8 cellular contexts compared by ENCODE assay signal in the genomic region with DNA sequence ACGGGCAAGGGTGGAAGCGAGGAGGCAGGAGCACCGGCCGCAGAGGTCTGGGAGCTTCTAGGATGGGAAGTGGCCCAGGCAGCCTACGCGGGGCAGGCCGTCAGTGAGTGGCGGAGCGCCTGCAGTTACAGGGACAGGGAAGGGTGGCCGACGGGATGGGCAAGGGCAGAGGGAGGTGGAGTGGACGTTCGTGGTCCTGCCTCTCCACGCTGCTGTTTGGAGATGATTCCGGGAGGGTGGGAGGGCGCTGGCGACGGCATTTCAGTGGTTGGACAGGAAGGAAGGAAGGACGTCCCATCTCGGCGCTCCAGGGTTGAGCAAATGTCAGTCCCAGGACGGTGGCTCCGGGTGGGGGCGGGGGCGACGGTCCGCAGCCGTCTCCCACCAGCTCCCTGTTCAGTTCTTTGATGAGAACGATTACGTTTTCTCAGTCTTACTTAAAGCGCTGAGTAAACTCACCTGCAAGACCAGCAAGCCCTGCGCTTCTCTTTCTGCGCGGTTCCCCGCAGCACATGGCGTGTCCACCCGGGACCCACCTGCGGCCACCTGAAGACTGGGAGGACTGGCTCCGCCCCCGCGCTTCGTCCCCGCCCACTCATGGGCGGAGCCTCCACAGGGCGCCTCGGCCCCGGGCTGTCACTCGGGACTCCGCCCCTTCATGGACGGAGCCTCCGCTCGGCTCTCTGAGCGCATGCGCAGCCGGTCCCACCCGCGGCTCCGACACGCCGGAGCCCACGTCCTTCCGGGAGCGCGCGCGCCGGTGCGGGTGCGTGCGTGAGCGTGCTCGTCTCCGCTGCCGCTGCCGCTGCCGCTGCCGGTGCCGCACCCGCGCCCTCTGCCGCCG. TPM values are rescaled to one million over a fixed set of nuclear protein-coding genes. Genes with fewer than 3 reads are reported as not detected.
DNase-seq lines count a peak whose midpoint lies in the region; ATAC-seq, FAIRE-seq and TF ChIP-seq lines count a peak whose summit lies in the region.

DNAJC5 (plus strand) TSS at position 769 of the 844 bp plus-strand sequence. CDS start 33,220 bp downstream, outside the sequence.

- no peak for FAIRE-seq in D721Med (lab: Jason Lieb, UNC)
- FAIRE-seq in endothelial cell of umbilical vein (lab: Jason Lieb, UNC): peak; percentile 95

- H3K9me1 ChIP-seq in endothelial cell of umbilical vein (replicated peaks; ENCODE audit: control insufficient read depth, extremely low read depth, insufficient read depth, low read length): no peaks in the 10 kb centered on the region

- H3K4me1 ChIP-seq in OCI-LY7 (ENCODE audit: insufficient read depth, low read length, poor library complexity, severe bottlenecking) (peaks cover 11% of the 10 kb centered on the region), endothelial cell of umbilical vein (ENCODE audit: control insufficient read depth, extremely low read depth, insufficient read depth, low read length) (peaks cover 14% of the 10 kb centered on the region)

- peaks cover 31% of the 10 kb centered on the region; the same call in 1 of the 2 replicates for H3K36me3 ChIP-seq in OCI-LY7 (ENCODE audit: insufficient read depth, low read length)
- H3K36me3 ChIP-seq in endothelial cell of umbilical vein (ENCODE audit: control insufficient read depth in 2 of 2, extremely low read depth in 1 of 2, insufficient read depth in 2 of 2, low read length in 2 of 2): peaks cover 14 to 27% of the 10 kb centered on the region in 2 experiments

- dilution Hi-C loops in endothelial cell of umbilical vein (cut with MboI; ENCODE audit: extremely low pct_ligation_motif_present, low sequenced_read_pairs): no loop called here

- ATAC-seq in GM21526 (IDR thresholded peaks at IDR 0.05; ENCODE audit: low FRiP score, unreplicated experiment): peak; percentile 73

- peak within 1 kb of the TSS; percentile 75 for H3K27ac ChIP-seq in OCI-LY7 (ENCODE audit: low read depth, low read length, poor library complexity, severe bottlenecking)
- peak within 1 kb of the TSS; percentile 66 for H3K27ac ChIP-seq in endothelial cell of umbilical vein (ENCODE audit: insufficient read depth, low read depth, low read length)

- no peaks in the 10 kb centered on the region for H3K27me3 ChIP-seq in endothelial cell of umbilical vein (ENCODE audit: control insufficient read depth in 2 of 2, insufficient read depth in 2 of 2, low read length in 2 of 2)

- H2AFZ ChIP-seq in OCI-LY7 (ENCODE audit: low read length) (no peak within 1 kb of the TSS; the same call in 1 of the 2 replicates), endothelial cell of umbilical vein (ENCODE audit: low read depth, low read length) (peak within 1 kb of the TSS; percentile 67)

- no peak for TF ChIP-seq POLR2A in endothelial cell of umbilical vein (IDR thresholded peaks at IDR 0.05; ENCODE audit: low read depth, low read length)

- CTCF ChIA-PET in OCI-LY7 (lab: Charles Lee; ENCODE audit: unreplicated experiment) (no interaction called here), endothelial cell of umbilical vein (lab: Charles Lee) (interaction anchor here (0.8 to 1.8 kb wide), 6 partner anchors 21 to 356 kb away, joined by 3 to 11 read pairs (median 4); partner anchors contain the start of genes LKAAEAR1 and SAMD10)

- H3K4me3 ChIP-seq in OCI-LY7 (ENCODE audit: low read depth, low read length, poor library complexity, severe bottlenecking) (peak within 1 kb of the TSS; percentile 84), endothelial cell of umbilical vein (replicated peaks in 1 of 3; ENCODE audit: insufficient read depth in 1 of 3, low read depth in 1 of 3, low read length in 3 of 3) (peak within 1 kb of the TSS; percentile 67 to 98 (median 86))

- DNase-seq in D721Med (ENCODE audit: insufficient read length, low spot score) (peak; percentile 100), HuH-7.5 (ENCODE audit: low spot score) (peak; percentile 100), OCI-LY7 (ENCODE audit: low spot score) (peak; percentile 97), activated T-cell treated with anti-CD3 and anti-CD28 coated beads for 24 hours (ENCODE audit: low read depth) (peak; percentile 94), endothelial cell of umbilical vein (ENCODE audit: low read depth, low spot score) (peak; percentile 91), middle frontal gyrus (ENCODE audit: extremely low spot score, low spot score) (peak; percentile 95)
- peak; percentile 93 to 94 for DNase-seq in stimulated activated CD8-positive, alpha-beta memory T cell treated with anti-CD3 and anti-CD28 coated beads, Interleukin-15, amount 100 ng/mL, for 48 hours (ENCODE audit: low read depth in 2 of 2)

- no peak for TF ChIP-seq CTCF in D721Med (IDR thresholded peaks at IDR 0.05; ENCODE audit: insufficient read depth, missing control alignments)
- TF ChIP-seq CTCF in OCI-LY7 (conservative IDR thresholded peaks at IDR 0.05; ENCODE audit: low read length): no peak
- no peak for TF ChIP-seq CTCF in endothelial cell of umbilical vein (IDR thresholded peaks at IDR 0.05; ENCODE audit: extremely low read depth in 1 of 2, insufficient read depth in 1 of 2, low read depth in 1 of 2, low read length in 2 of 2)

- peaks cover 36% of the 10 kb centered on the region for H3K79me2 ChIP-seq in OCI-LY7 (ENCODE audit: insufficient read depth, low read depth, low read length)
- peaks cover 43% of the 10 kb centered on the region for H3K79me2 ChIP-seq in endothelial cell of umbilical vein (ENCODE audit: control insufficient read depth, insufficient read depth, low read length)

- H3K4me2 ChIP-seq in OCI-LY7 (ENCODE audit: low read length): peak within 1 kb of the TSS; percentile 88
- peak within 1 kb of the TSS; percentile 96 for H3K4me2 ChIP-seq in endothelial cell of umbilical vein (ENCODE audit: insufficient read depth, low read length)

- intact Hi-C loops in OCI-LY7 (cut with micrococcal nuclease; ENCODE audit: unreplicated experiment): loop anchor here (2.0 to 5.0 kb wide), 2 partner anchors 30 to 357 kb away; partner anchors contain the start of genes PTK6 and TPD52L2
- intact Hi-C loops in endothelial cell of umbilical vein (cut with micrococcal nuclease): loop anchor here (1.0 to 10.0 kb wide), 3 partner anchors 21 to 160 kb away; partner anchors contain the start of gene TPD52L2

- peak within 1 kb of the TSS; percentile 72 for H3K9ac ChIP-seq in endothelial cell of umbilical vein (replicated peaks; ENCODE audit: extremely low read depth, insufficient read depth, low read length)

- H3K9me2 ChIP-seq in OCI-LY7 (ENCODE audit: insufficient read depth, low read length): no peaks in the 10 kb centered on the region

- BruUV-seq in OCI-LY7 (replicated peaks; lab: Mats Ljungman, UMichigan) (no TSS peak), endothelial cell of umbilical vein (replicated peaks; lab: Mats Ljungman, UMichigan) (no TSS peak)

- H4K20me1 ChIP-seq in OCI-LY7 (ENCODE audit: insufficient read depth, low read length) (peaks cover 14% of the 10 kb centered on the region), endothelial cell of umbilical vein (replicated peaks; ENCODE audit: control insufficient read depth, extremely low read depth, insufficient read depth, low read length) (peaks cover 13% of the 10 kb centered on the region)

- POLR2A ChIA-PET in OCI-LY7 (lab: Charles Lee) (interaction anchor here (0.6 kb wide), 1 partner anchor 32 kb away, joined by 4 read pairs; no protein-coding TSS in a partner anchor), endothelial cell of umbilical vein (lab: Charles Lee) (no interaction called here)

- H3K9me3 ChIP-seq in OCI-LY7 (ENCODE audit: low read length) (no peaks in the 10 kb centered on the region), endothelial cell of umbilical vein (replicated peaks; ENCODE audit: control insufficient read depth, insufficient read depth, low read length) (no peaks in the 10 kb centered on the region)

TF ChIP-seq in endothelial cell of umbilical vein, 7 proteins besides CTCF, POLR2A, EP300 and RAD21:
- TF ChIP-seq MAX (IDR thresholded peaks at IDR 0.05; ENCODE audit: insufficient read depth, insufficient read length) (no peak), JUN (IDR thresholded peaks at IDR 0.05; ENCODE audit: borderline replicate concordance, insufficient read depth, insufficient read length, low read depth) (no peak), MYC (IDR thresholded peaks at IDR 0.05; ENCODE audit: low read depth, low read length) (no peak), GATA2 (IDR thresholded peaks at IDR 0.05; ENCODE audit: insufficient read depth, insufficient read length, low read depth, low read length) (no peak), EZH2 (IDR thresholded peaks at IDR 0.05; ENCODE audit: borderline replicate concordance, low read depth, low read length, severe bottlenecking) (no peak), POLR2AphosphoS5 (IDR thresholded peaks at IDR 0.05; ENCODE audit: insufficient read depth, low read depth, low read length) (peak; percentile 81), FOS (IDR thresholded peaks at IDR 0.05; ENCODE audit: borderline replicate concordance, insufficient read depth, low read length) (no peak)
TF ChIP-seq in endothelial cell of umbilical vein: peak in this region for 1.

RNA-seq across cellular contexts. Expression of gene DNAJC5, which starts in this region (rescaled TPM):
- total RNA-seq in OCI-LY7 (2014; rRNA removed; shearing (Covaris generic)): 23.5 and 27.7 TPM in 2 replicates
- total RNA-seq in OCI-LY7 (2022) (24.1 and 27.5 TPM in 2 replicates), endothelial cell of umbilical vein (58.7 and 60.3 TPM in 2 replicates)
- 40.1 and 44.7 TPM in 2 replicates for polyA plus RNA-seq in endothelial cell of umbilical vein
- 33.6 and 38.3 TPM in 2 replicates for polyA plus RNA-seq in endothelial cell of umbilical vein (2011; cell fraction: cytosol; rRNA removed)
- polyA plus RNA-seq in endothelial cell of umbilical vein (2011; cell fraction: nucleus; rRNA removed): 37.7 and 41.4 TPM in 2 replicates
- 52.7 and 55.3 TPM in 2 replicates for polyA plus RNA-seq in endothelial cell of umbilical vein (2012)
- polyA minus RNA-seq in endothelial cell of umbilical vein: 66.9 and 75.0 TPM in 2 replicates
- 27.5 TPM for polyA minus RNA-seq in endothelial cell of umbilical vein (2011; cell fraction: cytosol; rRNA and poly(A)+ RNA removed)
- 22.1 and 24.6 TPM in 2 replicates for polyA minus RNA-seq in endothelial cell of umbilical vein (2011; cell fraction: nucleus; rRNA and poly(A)+ RNA removed)

Comparison
In these comparisons a context has a peak if more than half of its experiments do, and no peak if none do; other contexts are left out.
1. Peak in every context shown above with its lines: DNase-seq, ATAC-seq, H3K4me3 ChIP-seq and H3K27ac ChIP-seq.